In genomic region chr2:212124597-212124996, GRCh38 we compare ENCODE assay signal across 16 cellular contexts.
DNase-seq lines count a peak whose midpoint lies in the region; ATAC-seq and TF ChIP-seq lines count a peak whose summit lies in the region.
"Had no signal": no experiment of that assay in that cellular context is flagged by ENCODE, and none has a peak within 500 bp of the region (broad histone marks: within the 10 kb centered on the region; RNA-seq: fewer than 3 reads in every experiment).

No MANE protein-coding gene starts in this region.

- H3K27me3 Mint-ChIP-seq in HFFc6 (ENCODE audit: insufficient read depth) = no peaks in the 10 kb centered on the region; the same call in 1 of the 2 replicates

- H3K4me3 ChIP-seq in osteoblast (ENCODE audit: insufficient read depth, low read length) = no peak overlapping the region
- H3K4me3 ChIP-seq: heart left ventricle had no signal

- H3K79me2 ChIP-seq in osteoblast (ENCODE audit: insufficient read depth, low read length) = no peaks in the 10 kb centered on the region

- peak overlapping the region; percentile 45 for H2AFZ ChIP-seq in osteoblast (ENCODE audit: low read length)

- no peaks in the 10 kb centered on the region for H3K36me3 Mint-ChIP-seq in HFFc6 (ENCODE audit: low read depth)
- H3K36me3 Mint-ChIP-seq: activated naive CD4-positive, alpha-beta T cell treated with anti-CD3 and anti-CD28 coated beads, Interleukin-2, amount 50 U/mL, for 72 hours; CD8-positive, alpha-beta T cell had no signal

- no peaks in the 10 kb centered on the region; the same call in 1 of the 2 replicates for H3K4me1 Mint-ChIP-seq in HFFc6 (ENCODE audit: low read depth)
- H3K4me1 Mint-ChIP-seq: nephron progenitor cell had no signal

- H3K9me3 ChIP-seq in osteoblast (ENCODE audit: low read depth, low read length) = no peaks in the 10 kb centered on the region
- H3K9me3 ChIP-seq: heart left ventricle had no signal

- no peaks in the 10 kb centered on the region; the same call in 1 of the 2 replicates for H3K9me3 Mint-ChIP-seq in HFFc6
- H3K9me3 Mint-ChIP-seq: nephron progenitor cell had no signal

- no peak overlapping the region for H3K4me2 ChIP-seq in osteoblast (ENCODE audit: insufficient read depth, low read length)

- H3K36me3 ChIP-seq in osteoblast (ENCODE audit: insufficient read depth, low read length) = no peaks in the 10 kb centered on the region
- H3K36me3 ChIP-seq: heart left ventricle, WERI-Rb-1 had no signal

- no peak for TF ChIP-seq CTCF in HFFc6 (IDR thresholded peaks at IDR 0.05)
- TF ChIP-seq CTCF in foreskin keratinocyte (conservative IDR thresholded peaks at IDR 0.05) = no peak
- no peak for TF ChIP-seq CTCF in osteoblast (IDR thresholded peaks at IDR 0.05; ENCODE audit: extremely low read depth, low read depth, low read length)
- no peak for TF ChIP-seq CTCF in omental fat pad (IDR thresholded peaks at IDR 0.05)

- H3K27ac Mint-ChIP-seq in HFFc6 = no peak overlapping the region
- H3K27ac Mint-ChIP-seq: activated naive CD4-positive, alpha-beta T cell treated with anti-CD3 and anti-CD28 coated beads, Interleukin-2, amount 50 U/mL, for 72 hours; CD8-positive, alpha-beta T cell; nephron progenitor cell had no signal

- no peaks in the 10 kb centered on the region for H3K27me3 ChIP-seq in foreskin keratinocyte
- no peaks in the 10 kb centered on the region for H3K27me3 ChIP-seq in osteoblast (ENCODE audit: insufficient read depth, low read length)
- H3K27me3 ChIP-seq: heart left ventricle had no signal

- H3K4me1 ChIP-seq in foreskin keratinocyte = no peaks in the 10 kb centered on the region
- H3K4me1 ChIP-seq in osteoblast (ENCODE audit: insufficient read depth, low read length) = no peaks in the 10 kb centered on the region

- H3K27ac ChIP-seq in foreskin keratinocyte = no peak overlapping the region
- no peak overlapping the region for H3K27ac ChIP-seq in osteoblast (ENCODE audit: low read depth, low read length)
- H3K27ac ChIP-seq: heart left ventricle, WERI-Rb-1 had no signal

- H3K4me3 Mint-ChIP-seq in HFFc6 = 0 out of 2 replicates have a peak overlapping the region, but pooled peaks have one; percentile 6
- H3K4me3 Mint-ChIP-seq: CD8-positive, alpha-beta T cell; nephron progenitor cell had no signal

- DNase-seq in HFFc6 (no peak), RPMI7951 (ENCODE audit: low read depth) (peak; percentile 32), foreskin keratinocyte (peak in 1 of 2 donors; percentile 22), osteoblast (ENCODE audit: insufficient read length, low spot score, missing footprints) (no peak), 8988T (no peak), C1 segment of cervical spinal cord (lab: John Stamatoyannopoulos, UW) (no peak), omental fat pad (ENCODE audit: low spot score) (no peak)
- DNase-seq: CD8-positive, alpha-beta T cell; cerebellar nuclear complex; GOT3; heart left ventricle; Karpas-422; nephron progenitor cell; stimulated activated naive CD4-positive, alpha-beta T cell treated with Interleukin-2 at 50 U/mL for 16 hours; WERI-Rb-1 had no signal

- peak; percentile 62 for ATAC-seq in foreskin keratinocyte
- ATAC-seq in omental fat pad (ENCODE audit: low FRiP score) = no peak
- ATAC-seq: activated naive CD4-positive, alpha-beta T cell treated with anti-CD3 and anti-CD28 coated beads, Interleukin-2, amount 50 U/mL, for 72 hours; CD8-positive, alpha-beta T cell had no signal

- no peaks in the 10 kb centered on the region for H4K20me1 ChIP-seq in osteoblast (ENCODE audit: insufficient read depth, low read length)
